In the genomic region with DNA sequence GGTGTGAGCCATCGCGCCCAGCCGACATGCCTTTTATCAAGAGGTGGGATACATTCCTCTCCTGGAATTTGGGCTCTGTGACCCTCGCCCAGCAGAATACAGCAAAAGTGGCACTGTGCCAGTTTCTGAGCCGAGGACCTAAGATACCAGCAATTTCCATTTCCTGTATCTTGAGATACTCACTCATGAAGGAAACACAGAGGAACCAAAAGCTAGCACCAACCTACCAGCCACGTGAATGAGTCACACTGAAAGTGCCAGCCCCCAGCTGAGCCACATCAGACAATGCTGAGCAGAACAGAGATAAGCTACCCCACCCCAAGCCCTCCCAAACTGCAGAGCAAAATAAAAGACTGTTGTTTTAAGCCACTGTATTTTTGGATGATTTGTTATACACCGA, we compare ENCODE assay signal across 9 cellular contexts. TPM values are rescaled to one million over a fixed set of nuclear protein-coding genes. Genes with fewer than 3 reads are reported as not detected.
A peak's percentile ranks its signal among the peaks of the same experiment; 100 is the strongest.
DNase-seq lines count a peak whose midpoint lies in the region; ATAC-seq and TF ChIP-seq lines count a peak whose summit lies in the region.
"Had no signal": no experiment of that assay in that cellular context is flagged by ENCODE, and none has a peak within 500 bp of the region (broad histone marks: within the 10 kb centered on the region; RNA-seq: fewer than 3 reads in every experiment).

No MANE protein-coding gene starts in this region.

- H3K9ac ChIP-seq in MM.1S (ENCODE audit: low read length), result no peak overlapping the region

- no peaks in the 10 kb centered on the region for H3K9me3 ChIP-seq in MM.1S (replicated peaks; ENCODE audit: insufficient read depth, low read length)

- H3K36me3 Mint-ChIP-seq in activated CD8-positive, alpha-beta memory T cell treated with anti-CD3 and anti-CD28 coated beads, Interleukin-2, amount 10 ng/mL, durations not matched to agents 7 days and 5 days, result peaks cover 7% of the 10 kb centered on the region

- no peak overlapping the region for H3K4me3 ChIP-seq in MM.1S (ENCODE audit: low read length)

- H3K27me3 ChIP-seq in MM.1S (replicated peaks; ENCODE audit: insufficient read depth, low read length), result no peaks in the 10 kb centered on the region

- peak overlapping the region; percentile 9 for H3K4me3 Mint-ChIP-seq in activated CD8-positive, alpha-beta memory T cell treated with anti-CD3 and anti-CD28 coated beads, Interleukin-2, amount 10 ng/mL, durations not matched to agents 7 days and 5 days
- H3K4me3 Mint-ChIP-seq: nephron had no signal

- ATAC-seq in activated CD8-positive, alpha-beta memory T cell treated with anti-CD3 and anti-CD28 coated beads, Interleukin-2, amount 10 ng/mL, durations not matched to agents 7 days and 5 days, result peak; percentile 100

- H3K27me3 Mint-ChIP-seq in activated CD8-positive, alpha-beta memory T cell treated with anti-CD3 and anti-CD28 coated beads, Interleukin-2, amount 10 ng/mL, durations not matched to agents 7 days and 5 days, result no peaks in the 10 kb centered on the region

- peaks cover 6% of the 10 kb centered on the region; the same call in 1 of the 2 replicates for H3K36me3 ChIP-seq in MM.1S (replicated peaks; ENCODE audit: insufficient read depth, low read length)

- H3K4me1 ChIP-seq in MM.1S (ENCODE audit: low read length), result peaks cover 10% of the 10 kb centered on the region; the same call in 1 of the 2 replicates

- CTCF ChIA-PET in activated CD8-positive, alpha-beta memory T cell treated with anti-CD3 and anti-CD28 coated beads, Interleukin-2, amount 10 ng/mL, durations not matched to agents 7 days and 5 days (lab: Charles Lee), result interaction anchor here (0.7 to 1.3 kb wide), 2 partner anchors 14 to 129 kb away, joined by 4 to 7 read pairs; no protein-coding TSS in a partner anchor

- H3K27ac Mint-ChIP-seq in activated CD8-positive, alpha-beta memory T cell treated with anti-CD3 and anti-CD28 coated beads, Interleukin-2, amount 10 ng/mL, durations not matched to agents 7 days and 5 days, result peak overlapping the region; percentile 52
- H3K27ac Mint-ChIP-seq: nephron had no signal

- H3K79me2 ChIP-seq in MM.1S (ENCODE audit: low read length), result no peaks in the 10 kb centered on the region

- peaks cover 19% of the 10 kb centered on the region for H3K4me1 Mint-ChIP-seq in activated CD8-positive, alpha-beta memory T cell treated with anti-CD3 and anti-CD28 coated beads, Interleukin-2, amount 10 ng/mL, durations not matched to agents 7 days and 5 days
- H3K4me1 Mint-ChIP-seq: nephron had no signal

- no peaks in the 10 kb centered on the region for H3K9me3 Mint-ChIP-seq in activated CD8-positive, alpha-beta memory T cell treated with anti-CD3 and anti-CD28 coated beads, Interleukin-2, amount 10 ng/mL, durations not matched to agents 7 days and 5 days (ENCODE audit: low read depth)
- H3K9me3 Mint-ChIP-seq: nephron had no signal

- H3K27ac ChIP-seq in MM.1S (ENCODE audit: low read length), result peak overlapping the region; percentile 2; the same call in 1 of the 2 replicates

- H2AFZ ChIP-seq in MM.1S (ENCODE audit: low read length), result no peak overlapping the region

- no peaks in the 10 kb centered on the region for H3K9me2 ChIP-seq in MM.1S (replicated peaks; ENCODE audit: insufficient read depth, low read length)

- 0 out of 2 replicates have a peak overlapping the region, but pooled peaks have one; percentile 5 for H3K4me2 ChIP-seq in MM.1S (ENCODE audit: low read depth, low read length)

- no peaks in the 10 kb centered on the region for H3F3A ChIP-seq in MM.1S (ENCODE audit: insufficient read depth, low read length)

- no peak for TF ChIP-seq CTCF in MM.1S (IDR thresholded peaks at IDR 0.05; ENCODE audit: low read length)

- H4K20me1 ChIP-seq in MM.1S (ENCODE audit: insufficient read depth, low read length), result no peaks in the 10 kb centered on the region

- peak; percentile 10 for DNase-seq in GM03348 (ENCODE audit: low spot score)
- DNase-seq in HCEC 1CT, result peak; percentile 37
- DNase-seq in MM.1S, result peak; percentile 85
- peak; percentile 82 for DNase-seq in activated CD8-positive, alpha-beta memory T cell treated with anti-CD3 and anti-CD28 coated beads, Interleukin-2, amount 10 ng/mL, durations not matched to agents 7 days and 5 days
- peak; percentile 34 for DNase-seq in glomerular endothelial cell (ENCODE audit: extremely low read depth, low read depth, low spot score)
- DNase-seq in stimulated activated CD8-positive, alpha-beta memory T cell treated with anti-CD3 and anti-CD28 coated beads, Interleukin-15, amount 100 ng/mL, for 4 hours (ENCODE audit: low read depth in 2 of 2), result peak; percentile 68 to 83
- no peak for DNase-seq in dedifferentiated amniotic fluid mesenchymal stem cell (ENCODE audit: extremely low spot score)
- no peak for DNase-seq in NCI-H1436 (lab: John Stamatoyannopoulos, UW)

RNA-seq across cellular contexts. Expression of a gene that starts 56.3 kb away (rescaled TPM):
- 10 to 100 TPM; 25.6 to 26.4 TPM for total RNA-seq in activated CD8-positive, alpha-beta memory T cell treated with anti-CD3 and anti-CD28 coated beads, Interleukin-2, amount 10 ng/mL, durations not matched to agents 7 days and 5 days
- 24.3 and 32.7 TPM in 2 replicates for total RNA-seq in glomerular endothelial cell

Comparison
In these comparisons a context has a peak if more than half of its experiments do, and no peak if none do; other contexts are left out.
1. DNase-seq: peak in GM03348 (single experiment), HCEC 1CT (single experiment), MM.1S (single experiment), activated CD8-positive, alpha-beta memory T cell treated with anti-CD3 and anti-CD28 coated beads, Interleukin-2, amount 10 ng/mL, durations not matched to agents 7 days and 5 days (single experiment), glomerular endothelial cell (single experiment) and stimulated activated CD8-positive, alpha-beta memory T cell treated with anti-CD3 and anti-CD28 coated beads, Interleukin-15, amount 100 ng/mL, for 4 hours (2 of 2); none in dedifferentiated amniotic fluid mesenchymal stem cell (single experiment) and NCI-H1436 (single experiment).